In genomic region chr3:58899953-58900298, GRCh38 we compare ENCODE assay signal across 1 cellular context.
TF ChIP-seq lines count a peak whose summit lies in the region.

No MANE protein-coding gene starts in this region.

TF ChIP-seq in GM23338, 12 proteins besides CTCF, POLR2A, EP300 and RAD21 (continued from another document):
- TF ChIP-seq ZNF462 (CRISPR knock-in tag; IDR thresholded peaks at IDR 0.05), result no peak
